8 cellular contexts compared by ENCODE assay signal in the genomic region with DNA sequence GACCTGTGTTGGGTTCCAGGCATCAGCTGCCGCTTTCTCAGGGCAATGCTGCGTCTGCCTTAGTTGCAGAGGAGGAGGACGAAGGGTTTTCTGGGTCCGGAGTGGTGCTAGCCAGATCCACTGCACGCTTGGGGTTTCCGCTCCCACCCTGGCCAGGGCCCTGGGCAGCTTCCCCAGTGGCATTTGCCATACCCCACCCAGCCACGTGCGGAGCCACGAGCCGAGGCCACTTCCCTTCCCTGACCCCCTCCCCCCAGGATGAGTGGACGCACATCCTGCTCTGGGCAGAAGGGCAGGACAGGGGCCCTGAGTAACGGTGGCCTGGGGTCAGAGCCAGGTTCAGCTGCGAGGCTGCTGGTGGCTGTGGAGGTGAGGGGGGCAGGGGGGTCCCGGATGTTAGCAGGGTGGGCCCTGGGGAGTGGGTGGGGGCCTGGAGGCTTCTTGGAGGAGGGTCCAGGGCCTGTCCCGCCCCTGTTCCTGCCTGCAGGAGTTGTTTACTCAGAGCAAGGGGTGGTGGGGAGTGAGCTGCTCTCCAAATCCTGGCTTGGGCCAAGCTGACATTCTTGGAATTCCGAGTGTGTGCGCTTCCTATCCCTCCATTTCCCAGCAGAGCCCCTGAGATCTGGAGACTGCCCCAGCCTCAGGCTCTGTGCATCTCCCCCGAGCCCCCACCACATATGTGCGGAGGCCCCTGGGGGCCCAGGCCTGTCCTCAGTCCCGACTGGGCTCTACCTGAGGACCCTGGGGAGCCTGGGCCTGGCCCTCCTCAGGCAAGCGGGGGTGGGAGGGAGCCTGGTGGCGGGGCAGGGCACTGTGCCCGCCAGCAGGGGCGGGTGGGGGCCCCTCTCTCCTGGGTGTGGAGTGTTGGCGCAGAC. TPM values are rescaled to one million over a fixed set of nuclear protein-coding genes. Genes with fewer than 3 reads are reported as not detected.
A peak's percentile ranks its signal among the peaks of the same experiment; 100 is the strongest.
DNase-seq lines count a peak whose midpoint lies in the region; ATAC-seq and TF ChIP-seq lines count a peak whose summit lies in the region.

No MANE protein-coding gene starts in this region.

- intact Hi-C loops in activated T-helper 1 cell treated with anti-CD3 and anti-CD28 coated beads, Interleukin-12 subunit alpha, Interleukin-12 subunit beta, Interleukin-2, Interleukin-4 antibody, amounts not matched to agents 30 ng/mL and 10 ng/mL and 1 ng/mL, durations not matched to agents 14 hours and 24 hours and 36 hours (cut with micrococcal nuclease), result loop anchor here (2.0 to 5.0 kb wide), 2 partner anchors 37 to 67 kb away; partner anchors contain the start of genes CHID1, PIDD1 and RPLP2

- TF ChIP-seq CTCF in AG09319 (IDR thresholded peaks at IDR 0.05; ENCODE audit: low read depth, low read length), result no peak
- no peak for TF ChIP-seq CTCF in glutamatergic neuron (IDR thresholded peaks at IDR 0.05; ENCODE audit: partially characterized antibody, unreplicated experiment)
- TF ChIP-seq CTCF in omental fat pad (IDR thresholded peaks at IDR 0.05), result no peak

- peaks cover 6% of the 10 kb centered on the region for H3K36me3 Mint-ChIP-seq in activated T-helper 1 cell treated with anti-CD3 and anti-CD28 coated beads, Interleukin-12 subunit alpha, Interleukin-12 subunit beta, Interleukin-2, Interleukin-4 antibody, amounts not matched to agents 30 ng/mL and 10 ng/mL and 1 ng/mL, durations not matched to agents 14 hours and 24 hours and 36 hours (ENCODE audit: low read depth)
- H3K36me3 Mint-ChIP-seq in glutamatergic neuron (ENCODE audit: unreplicated experiment), result no peaks in the 10 kb centered on the region

- peak; percentile 51 for ATAC-seq in omental fat pad (ENCODE audit: low FRiP score)
- no peak for ATAC-seq in HG02884 (IDR thresholded peaks at IDR 0.05; ENCODE audit: unreplicated experiment)

- H3K4me1 Mint-ChIP-seq in activated T-helper 1 cell treated with anti-CD3 and anti-CD28 coated beads, Interleukin-12 subunit alpha, Interleukin-12 subunit beta, Interleukin-2, Interleukin-4 antibody, amounts not matched to agents 30 ng/mL and 10 ng/mL and 1 ng/mL, durations not matched to agents 14 hours and 24 hours and 36 hours (ENCODE audit: low read depth), result peaks cover 16% of the 10 kb centered on the region
- peaks cover 17% of the 10 kb centered on the region for H3K4me1 Mint-ChIP-seq in glutamatergic neuron (ENCODE audit: low read depth, unreplicated experiment)

- H3K27me3 Mint-ChIP-seq in activated T-helper 1 cell treated with anti-CD3 and anti-CD28 coated beads, Interleukin-12 subunit alpha, Interleukin-12 subunit beta, Interleukin-2, Interleukin-4 antibody, amounts not matched to agents 30 ng/mL and 10 ng/mL and 1 ng/mL, durations not matched to agents 14 hours and 24 hours and 36 hours (ENCODE audit: insufficient read depth), result peaks cover 2% of the 10 kb centered on the region
- peaks cover 8% of the 10 kb centered on the region for H3K27me3 Mint-ChIP-seq in glutamatergic neuron (ENCODE audit: unreplicated experiment)

- peak; percentile 92 for DNase-seq in AG09319 (ENCODE audit: extremely low read depth, low read depth)
- peak; percentile 94 for DNase-seq in HS-27A (ENCODE audit: low read depth)
- DNase-seq in activated T-helper 1 cell treated with anti-CD3 and anti-CD28 coated beads, Interleukin-12 subunit alpha, Interleukin-12 subunit beta, Interleukin-2, Interleukin-4 antibody, amounts not matched to agents 30 ng/mL and 10 ng/mL and 1 ng/mL, durations not matched to agents 14 hours and 24 hours and 36 hours (ENCODE audit: low spot score), result no peak
- no peak for DNase-seq in glutamatergic neuron
- peak; percentile 76 for DNase-seq in omental fat pad (ENCODE audit: low spot score)
- DNase-seq in pons (ENCODE audit: low spot score), result no peak
- no peak for DNase-seq in cerebellum (ENCODE audit: low spot score)

- H3K9me3 Mint-ChIP-seq in activated T-helper 1 cell treated with anti-CD3 and anti-CD28 coated beads, Interleukin-12 subunit alpha, Interleukin-12 subunit beta, Interleukin-2, Interleukin-4 antibody, amounts not matched to agents 30 ng/mL and 10 ng/mL and 1 ng/mL, durations not matched to agents 14 hours and 24 hours and 36 hours, result no peaks in the 10 kb centered on the region
- H3K9me3 Mint-ChIP-seq in glutamatergic neuron (ENCODE audit: unreplicated experiment), result peaks cover 21% of the 10 kb centered on the region

- H3K4me3 Mint-ChIP-seq in activated T-helper 1 cell treated with anti-CD3 and anti-CD28 coated beads, Interleukin-12 subunit alpha, Interleukin-12 subunit beta, Interleukin-2, Interleukin-4 antibody, amounts not matched to agents 30 ng/mL and 10 ng/mL and 1 ng/mL, durations not matched to agents 14 hours and 24 hours and 36 hours, result peak overlapping the region; percentile 83
- peak overlapping the region; percentile 82 for H3K4me3 Mint-ChIP-seq in glutamatergic neuron (ENCODE audit: unreplicated experiment)

- H3K27ac Mint-ChIP-seq in activated T-helper 1 cell treated with anti-CD3 and anti-CD28 coated beads, Interleukin-12 subunit alpha, Interleukin-12 subunit beta, Interleukin-2, Interleukin-4 antibody, amounts not matched to agents 30 ng/mL and 10 ng/mL and 1 ng/mL, durations not matched to agents 14 hours and 24 hours and 36 hours, result peak overlapping the region; percentile 23
- no peak overlapping the region for H3K27ac Mint-ChIP-seq in glutamatergic neuron (ENCODE audit: unreplicated experiment)

RNA-seq across cellular contexts. Expression of gene TSPAN4, which starts 1.4 kb away (rescaled TPM):
- total RNA-seq in activated T-helper 1 cell treated with anti-CD3 and anti-CD28 coated beads, Interleukin-12 subunit alpha, Interleukin-12 subunit beta, Interleukin-2, Interleukin-4 antibody, amounts not matched to agents 30 ng/mL and 10 ng/mL and 1 ng/mL, durations not matched to agents 14 hours and 24 hours and 36 hours, result 12.8 and 13.9 TPM in 2 replicates
- total RNA-seq in glutamatergic neuron (ENCODE audit: unreplicated experiment) (82.5 TPM), omental fat pad (100 to 1,000 TPM; 145 to 234 (median 175) TPM), cerebellum (34.8 TPM)

RNA-seq across cellular contexts. Expression of gene POLR2L, which starts 1.7 kb away (rescaled TPM):
- total RNA-seq in activated T-helper 1 cell treated with anti-CD3 and anti-CD28 coated beads, Interleukin-12 subunit alpha, Interleukin-12 subunit beta, Interleukin-2, Interleukin-4 antibody, amounts not matched to agents 30 ng/mL and 10 ng/mL and 1 ng/mL, durations not matched to agents 14 hours and 24 hours and 36 hours, result 114 and 126 TPM in 2 replicates
- total RNA-seq in glutamatergic neuron (ENCODE audit: unreplicated experiment), result 106 TPM
- 100 to 1,000 TPM in 3 of 4 donors, 10 to 100 TPM in 1; 95.5 to 165 (median 110) TPM for total RNA-seq in omental fat pad
- total RNA-seq in cerebellum, result 23.7 TPM

RNA-seq across cellular contexts. Expression of gene CD151, which starts 11.3 kb away (rescaled TPM):
- total RNA-seq in activated T-helper 1 cell treated with anti-CD3 and anti-CD28 coated beads, Interleukin-12 subunit alpha, Interleukin-12 subunit beta, Interleukin-2, Interleukin-4 antibody, amounts not matched to agents 30 ng/mL and 10 ng/mL and 1 ng/mL, durations not matched to agents 14 hours and 24 hours and 36 hours, result 80.6 and 82.3 TPM in 2 replicates
- total RNA-seq in glutamatergic neuron (ENCODE audit: unreplicated experiment), result 346 TPM
- 100 to 1,000 TPM; 328 to 675 (median 614) TPM for total RNA-seq in omental fat pad
- 36.7 TPM for total RNA-seq in cerebellum

RNA-seq across cellular contexts. Expression of gene CRACR2B, which starts 16.3 kb away (rescaled TPM):
- 1.1 and 1.3 TPM in 2 replicates for total RNA-seq in activated T-helper 1 cell treated with anti-CD3 and anti-CD28 coated beads, Interleukin-12 subunit alpha, Interleukin-12 subunit beta, Interleukin-2, Interleukin-4 antibody, amounts not matched to agents 30 ng/mL and 10 ng/mL and 1 ng/mL, durations not matched to agents 14 hours and 24 hours and 36 hours
- 19.7 TPM for total RNA-seq in glutamatergic neuron (ENCODE audit: unreplicated experiment)
- total RNA-seq in omental fat pad, result 10 to 100 TPM in 1 of 4 donors, 1 to 10 TPM in 3; 6.3 to 39.7 (median 6.9) TPM
- 4.0 TPM for total RNA-seq in cerebellum

RNA-seq across cellular contexts. Expression of gene PNPLA2, which starts 25.3 kb away (rescaled TPM):
- total RNA-seq in activated T-helper 1 cell treated with anti-CD3 and anti-CD28 coated beads, Interleukin-12 subunit alpha, Interleukin-12 subunit beta, Interleukin-2, Interleukin-4 antibody, amounts not matched to agents 30 ng/mL and 10 ng/mL and 1 ng/mL, durations not matched to agents 14 hours and 24 hours and 36 hours, result 63.3 and 64.0 TPM in 2 replicates
- total RNA-seq in glutamatergic neuron (ENCODE audit: unreplicated experiment) (32.3 TPM), omental fat pad (100 to 1,000 TPM; 256 to 543 (median 355) TPM), cerebellum (13.6 TPM)

Comparison
In these comparisons a context has a peak if more than half of its experiments do, and no peak if none do; other contexts are left out.
1. DNase-seq: peak in AG09319 (single experiment), HS-27A (single experiment) and omental fat pad (single experiment); none in activated T-helper 1 cell treated with anti-CD3 and anti-CD28 coated beads, Interleukin-12 subunit alpha, Interleukin-12 subunit beta, Interleukin-2, Interleukin-4 antibody, amounts not matched to agents 30 ng/mL and 10 ng/mL and 1 ng/mL, durations not matched to agents 14 hours and 24 hours and 36 hours (single experiment), glutamatergic neuron (single experiment), pons (single experiment) and cerebellum (single experiment).